ENCODE assay signal across 20 cellular contexts in genomic region chr19:33781996-33782395, GRCh38. TPM values are rescaled to one million over a fixed set of nuclear protein-coding genes. Genes with fewer than 3 reads are reported as not detected.
DNase-seq lines count a peak whose midpoint lies in the region; ATAC-seq and TF ChIP-seq lines count a peak whose summit lies in the region.
"Had no signal": no experiment of that assay in that cellular context is flagged by ENCODE, and none has a peak within 500 bp of the region (broad histone marks: within the 10 kb centered on the region; RNA-seq: fewer than 3 reads in every experiment).

No MANE protein-coding gene starts in this region.

- no peaks in the 10 kb centered on the region; a peak in 1 of 4 replicates for H3K79me1 ChIP-seq in IMR-90 (ENCODE audit: low read depth in 1 of 2, low read length in 2 of 2)

- H3K27ac ChIP-seq in CD4-positive, alpha-beta memory T cell (ENCODE audit: low read depth, low read length), result no peak overlapping the region
- H3K27ac ChIP-seq in IMR-90 (ENCODE audit: insufficient read depth, low read length), result no peak overlapping the region

- H3K4me2 ChIP-seq in IMR-90 (ENCODE audit: low read depth, low read length), result no peak overlapping the region
- H3K4me2 ChIP-seq: SK-N-SH had no signal

- WGBS in IMR-90 (ENCODE audit: extremely low coverage in 2 of 2, insufficient read length in 1 of 2), 2 experiments, result no CpG with 5 or more reads among the region's 5 CpGs

- H2BK20ac ChIP-seq in IMR-90 (ENCODE audit: low read depth, low read length), result no peak overlapping the region

- H3K14ac ChIP-seq in IMR-90 (replicated peaks; ENCODE audit: low read depth, low read length), result no peak overlapping the region

- H2BK5ac ChIP-seq in IMR-90 (ENCODE audit: low read depth, low read length, poor library complexity, severe bottlenecking), result no peak overlapping the region

- CTCF ChIA-PET in CD4-positive, alpha-beta memory T cell (lab: Charles Lee; ENCODE audit: partially characterized antibody), result interaction anchor here (1.0 kb wide), 1 partner anchor 314 kb away, joined by 3 read pairs; no protein-coding TSS in a partner anchor
- CTCF ChIA-PET in IMR-90 (lab: Yijun Ruan, JAX), result no interaction called here

- no peak overlapping the region for H4K5ac ChIP-seq in IMR-90 (ENCODE audit: low read depth, low read length)

- no peaks in the 10 kb centered on the region for H4K20me1 ChIP-seq in IMR-90 (ENCODE audit: insufficient read depth, low read length)

- H3K9me3 Mint-ChIP-seq in CD4-positive, alpha-beta memory T cell, result peaks cover 0 to 2% (median 0%) of the 10 kb centered on the region in 8 donors

- ATAC-seq in IMR-90 (ENCODE audit: low read depth) (no peak), GM21737 (IDR thresholded peaks at IDR 0.05; ENCODE audit: unreplicated experiment) (no peak), GM19395 (IDR thresholded peaks at IDR 0.05; ENCODE audit: unreplicated experiment) (no peak), GM21717 (IDR thresholded peaks at IDR 0.05; ENCODE audit: unreplicated experiment) (no peak)

- intact Hi-C loops in CD4-positive, alpha-beta memory T cell (cut with micrococcal nuclease), result no loop called here
- intact Hi-C loops in IMR-90 (cut with micrococcal nuclease), result no loop called here

- H2AK5ac ChIP-seq in IMR-90 (ENCODE audit: low read depth, low read length), result no peak overlapping the region

- dilution Hi-C loops in IMR-90 (cut with HindIII; ENCODE audit: low sequenced_read_pairs, unreplicated experiment), result no loop called here

- in situ Hi-C loops in IMR-90 (cut with MboI; ENCODE audit: low sequenced_read_pairs), result loop anchor here (5.0 to 25.0 kb wide), 2 partner anchors 220 to 555 kb away; no protein-coding TSS in a partner anchor

- no peak for TF ChIP-seq POLR2A in IMR-90 (IDR thresholded peaks at IDR 0.05; ENCODE audit: low read depth, low read length)

- H4K91ac ChIP-seq in IMR-90 (ENCODE audit: insufficient read depth, low read depth, low read length), result no peak overlapping the region

- no peaks in the 10 kb centered on the region for H3K9me3 ChIP-seq in CD4-positive, alpha-beta memory T cell (ENCODE audit: control insufficient read depth in 1 of 2, low read length in 2 of 2)
- no peaks in the 10 kb centered on the region for H3K9me3 ChIP-seq in IMR-90 (ENCODE audit: control insufficient read depth, insufficient read depth, low read length)
- H3K9me3 ChIP-seq: BE2C, Caco-2, SK-N-SH had no signal

- no peak overlapping the region for H3K9ac ChIP-seq in IMR-90 (ENCODE audit: low read depth, low read length)
- H3K9ac ChIP-seq: SK-N-SH had no signal

- H3K27me3 ChIP-seq in CD4-positive, alpha-beta memory T cell (ENCODE audit: insufficient read depth, low read length), result peaks cover 3% of the 10 kb centered on the region
- H3K27me3 ChIP-seq in IMR-90 (ENCODE audit: control insufficient read depth, insufficient read depth, low read length), result peaks cover 16% of the 10 kb centered on the region; the same call in 1 of the 2 replicates
- H3K27me3 ChIP-seq: BE2C had no signal

- no peak overlapping the region for H3K4me3 ChIP-seq in CD4-positive, alpha-beta memory T cell (ENCODE audit: low read length in 2 of 2)
- H3K4me3 ChIP-seq in IMR-90 (ENCODE audit: insufficient read depth, low read depth, low read length), result no peak overlapping the region

- no peak overlapping the region for H3K4ac ChIP-seq in IMR-90 (ENCODE audit: low read depth, low read length)

- peak overlapping the region in 1 of 8 donors; percentile 32 for H3K4me3 Mint-ChIP-seq in CD4-positive, alpha-beta memory T cell
- H3K4me3 Mint-ChIP-seq: CD4-positive, CD25-positive, alpha-beta regulatory T cell; HFFc6 had no signal

- no peak overlapping the region for H2BK120ac ChIP-seq in IMR-90 (ENCODE audit: low read depth, low read length)

- H3K56ac ChIP-seq in IMR-90 (ENCODE audit: extremely low read depth, insufficient read depth, low read length), result no peak overlapping the region

- H4K8ac ChIP-seq in IMR-90 (ENCODE audit: low read depth in 2 of 2, low read length in 2 of 2), result no peak overlapping the region

- no peaks in the 10 kb centered on the region for H3K36me3 Mint-ChIP-seq in CD4-positive, alpha-beta memory T cell
- H3K36me3 Mint-ChIP-seq: CD4-positive, CD25-positive, alpha-beta regulatory T cell had no signal

- peaks cover 18 to 70% (median 37%) of the 10 kb centered on the region in 4 donors for H3K4me1 Mint-ChIP-seq in CD4-positive, alpha-beta memory T cell

- no peak overlapping the region for H2AFZ ChIP-seq in IMR-90 (replicated peaks; ENCODE audit: low read length, poor library complexity)

- peaks cover 37% of the 10 kb centered on the region for H3K4me1 ChIP-seq in CD4-positive, alpha-beta memory T cell (ENCODE audit: insufficient read depth, low read length)
- H3K4me1 ChIP-seq in IMR-90 (ENCODE audit: control insufficient read depth, insufficient read depth, low read length), result peaks cover 6% of the 10 kb centered on the region
- H3K4me1 ChIP-seq: Caco-2 had no signal

- no peak overlapping the region for H2AK9ac ChIP-seq in IMR-90 (replicated peaks; ENCODE audit: low read depth, low read length, poor library complexity)

- no peaks in the 10 kb centered on the region for H3K36me3 ChIP-seq in CD4-positive, alpha-beta memory T cell (ENCODE audit: insufficient read depth, low read length)
- H3K36me3 ChIP-seq in IMR-90 (ENCODE audit: control insufficient read depth, insufficient read depth, low read length), result no peaks in the 10 kb centered on the region
- H3K36me3 ChIP-seq: BE2C had no signal

- H2BK15ac ChIP-seq in IMR-90 (ENCODE audit: low read depth, low read length), result no peak overlapping the region

- peaks cover 25% of the 10 kb centered on the region for H3K9me1 ChIP-seq in IMR-90 (ENCODE audit: insufficient read depth, low read length)

- H3K27ac Mint-ChIP-seq in CD4-positive, alpha-beta memory T cell, result peak overlapping the region in 5 of 7 donors; percentile 23 to 69 (median 46)
- H3K27ac Mint-ChIP-seq: CD4-positive, CD25-positive, alpha-beta regulatory T cell; HFFc6 had no signal

- no peak for TF ChIP-seq RAD21 in IMR-90 (IDR thresholded peaks at IDR 0.05; ENCODE audit: low read length)

- no peak overlapping the region for H3K23ac ChIP-seq in IMR-90 (ENCODE audit: low read depth, low read length)

- peaks cover 14 to 20% of the 10 kb centered on the region in 2 donors for H3K27me3 Mint-ChIP-seq in CD4-positive, alpha-beta memory T cell

- no peak for DNase-seq in CD4-positive, alpha-beta memory T cell
- DNase-seq in IMR-90 (peak; percentile 2), astrocyte of the hippocampus (ENCODE audit: low read depth, low spot score) (peak; percentile 34), iris pigment epithelial cell (ENCODE audit: low read depth) (peak; percentile 61), mucosa of gallbladder (ENCODE audit: low spot score) (no peak)
- DNase-seq: BE2C; Caco-2; CD4-positive, CD25-positive, alpha-beta regulatory T cell; H7; HFFc6; NCI-H1092 treated with DMSO at 0.1 percent for 48 hours; NCI-H146; NCI-H2081 treated with DMSO at 0.1 percent for 48 hours; OCI-M1; RPMI8226; SHP77 treated with DMSO at 0.1 percent for 48 hours; SK-N-SH had no signal

- TF ChIP-seq CTCF in IMR-90 (conservative IDR thresholded peaks at IDR 0.05; ENCODE audit: low read depth, low read length), result no peak

- no peak overlapping the region for H3K18ac ChIP-seq in IMR-90 (ENCODE audit: low read depth, low read length)

- no TSS peak for BruUV-seq in IMR-90 (replicated peaks; lab: Mats Ljungman, UMichigan)

- POLR2A ChIA-PET in CD4-positive, alpha-beta memory T cell (lab: Charles Lee; ENCODE audit: partially characterized antibody), result no interaction called here
- POLR2A ChIA-PET in IMR-90 (lab: Charles Lee; ENCODE audit: unreplicated experiment), result no interaction called here

TF ChIP-seq in IMR-90, 13 proteins besides CTCF, POLR2A, EP300 and RAD21:
- TF ChIP-seq MAZ (IDR thresholded peaks at IDR 0.05; ENCODE audit: borderline replicate concordance, low read depth, low read length) (no peak), RFX5 (IDR thresholded peaks at IDR 0.05; ENCODE audit: low read depth, low read length) (no peak), SMC3 (IDR thresholded peaks at IDR 0.05; ENCODE audit: low read depth, low read length) (no peak), CHD1 (IDR thresholded peaks at IDR 0.05; ENCODE audit: low read depth, low read length) (no peak)

RNA-seq across cellular contexts. Expression of gene KCTD15, which starts 14.7 kb away (rescaled TPM):
- total RNA-seq in CD4-positive, alpha-beta memory T cell, result 10 to 100 TPM in 1 of 2 experiments, 1 to 10 TPM in 1; 9.3 to 11.0 TPM
- polyA plus RNA-seq in CD4-positive, alpha-beta memory T cell, result 1 to 10 TPM in 1 of 2 donors, under 1 TPM in 1; 0.68 to 2.4 TPM
- total RNA-seq in IMR-90 (2012; rRNA removed) (13.6 and 16.3 TPM in 2 replicates), mucosa of gallbladder (28.0 TPM)
- polyA plus RNA-seq in IMR-90 (2012; rRNA removed), result 19.6 and 22.5 TPM in 2 replicates
- polyA plus RNA-seq in IMR-90 (2012; cell fraction: cytosol; rRNA removed), result 12.0 and 16.7 TPM in 2 replicates
- polyA plus RNA-seq in IMR-90 (2012; cell fraction: nucleus; rRNA removed; ENCODE audit: low replicate concordance), result 54.5 and 105 TPM in 2 replicates

Comparison
In these comparisons a context has a peak if more than half of its experiments do, and no peak if none do; other contexts are left out.
1. DNase-seq: peak in IMR-90 (single experiment), astrocyte of the hippocampus (single experiment) and iris pigment epithelial cell (single experiment); none in CD4-positive, alpha-beta memory T cell (0 of 5) and mucosa of gallbladder (single experiment).